ENCODE assay signal across 2 cellular contexts in the genomic region with DNA sequence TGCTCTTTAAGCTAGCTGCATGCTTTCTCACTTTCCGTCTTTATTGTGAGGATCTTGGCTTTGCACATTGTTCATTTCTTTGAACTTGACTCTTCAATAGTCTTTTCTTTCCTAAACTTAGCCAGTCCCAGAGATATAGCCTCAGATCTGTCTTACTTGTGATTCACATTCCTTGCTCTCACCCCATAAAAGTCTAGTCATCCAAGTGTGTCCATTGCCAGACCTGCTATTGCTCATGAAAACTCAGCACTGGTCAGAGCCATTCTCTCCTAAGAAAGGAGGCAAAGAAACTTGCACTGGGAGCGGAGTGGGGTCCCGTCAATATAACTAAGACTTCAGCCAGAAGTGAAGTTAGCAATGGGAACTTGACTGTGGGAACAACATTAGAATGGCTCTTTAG.
TF ChIP-seq lines count a peak whose summit lies in the region.

No MANE protein-coding gene starts in this region.

TF ChIP-seq in IMR-90, 13 proteins besides CTCF, POLR2A, EP300 and RAD21:
- TF ChIP-seq RCOR1 (IDR thresholded peaks at IDR 0.05; ENCODE audit: insufficient replicate concordance, low read length): no peak
- no peak for TF ChIP-seq NFE2L2 (IDR thresholded peaks at IDR 0.05; ENCODE audit: low read depth, low read length)
- no peak for TF ChIP-seq CHD1 (IDR thresholded peaks at IDR 0.05; ENCODE audit: low read depth, low read length)
- no peak for TF ChIP-seq CEBPB (IDR thresholded peaks at IDR 0.05; ENCODE audit: low read depth, low read length)
- no peak for TF ChIP-seq FOS (IDR thresholded peaks at IDR 0.05; ENCODE audit: low read depth, low read length)
- no peak for TF ChIP-seq RFX5 (IDR thresholded peaks at IDR 0.05; ENCODE audit: low read depth, low read length)
- no peak for TF ChIP-seq BHLHE40 (IDR thresholded peaks at IDR 0.05; ENCODE audit: low read depth, low read length)
- no peak for TF ChIP-seq SMC3 (IDR thresholded peaks at IDR 0.05; ENCODE audit: low read depth, low read length)
- TF ChIP-seq MAZ (IDR thresholded peaks at IDR 0.05; ENCODE audit: borderline replicate concordance, low read depth, low read length): no peak
- no peak for TF ChIP-seq MAFK (IDR thresholded peaks at IDR 0.05; ENCODE audit: low read depth, low read length)
- TF ChIP-seq, protein P1, sequence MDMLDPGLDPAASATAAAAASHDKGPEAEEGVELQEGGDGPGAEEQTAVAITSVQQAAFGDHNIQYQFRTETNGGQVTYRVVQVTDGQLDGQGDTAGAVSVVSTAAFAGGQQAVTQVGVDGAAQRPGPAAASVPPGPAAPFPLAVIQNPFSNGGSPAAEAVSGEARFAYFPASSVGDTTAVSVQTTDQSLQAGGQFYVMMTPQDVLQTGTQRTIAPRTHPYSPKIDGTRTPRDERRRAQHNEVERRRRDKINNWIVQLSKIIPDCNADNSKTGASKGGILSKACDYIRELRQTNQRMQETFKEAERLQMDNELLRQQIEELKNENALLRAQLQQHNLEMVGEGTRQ (IDR thresholded peaks at IDR 0.05; ENCODE audit: low read depth, low read length): no peak
- TF ChIP-seq, protein P2, sequence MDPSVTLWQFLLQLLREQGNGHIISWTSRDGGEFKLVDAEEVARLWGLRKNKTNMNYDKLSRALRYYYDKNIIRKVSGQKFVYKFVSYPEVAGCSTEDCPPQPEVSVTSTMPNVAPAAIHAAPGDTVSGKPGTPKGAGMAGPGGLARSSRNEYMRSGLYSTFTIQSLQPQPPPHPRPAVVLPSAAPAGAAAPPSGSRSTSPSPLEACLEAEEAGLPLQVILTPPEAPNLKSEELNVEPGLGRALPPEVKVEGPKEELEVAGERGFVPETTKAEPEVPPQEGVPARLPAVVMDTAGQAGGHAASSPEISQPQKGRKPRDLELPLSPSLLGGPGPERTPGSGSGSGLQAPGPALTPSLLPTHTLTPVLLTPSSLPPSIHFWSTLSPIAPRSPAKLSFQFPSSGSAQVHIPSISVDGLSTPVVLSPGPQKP (IDR thresholded peaks at IDR 0.05; ENCODE audit: borderline replicate concordance, low read depth, low read length): no peak
- TF ChIP-seq MXI1 (IDR thresholded peaks at IDR 0.05; ENCODE audit: borderline replicate concordance, low read depth, low read length): no peak

TF ChIP-seq in H1, 55 proteins besides CTCF, POLR2A, EP300 and RAD21:
- TF ChIP-seq, protein P3, sequence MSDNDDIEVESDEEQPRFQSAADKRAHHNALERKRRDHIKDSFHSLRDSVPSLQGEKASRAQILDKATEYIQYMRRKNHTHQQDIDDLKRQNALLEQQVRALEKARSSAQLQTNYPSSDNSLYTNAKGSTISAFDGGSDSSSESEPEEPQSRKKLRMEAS (IDR thresholded peaks at IDR 0.05): no peak
- no peak for TF ChIP-seq SP4 (IDR thresholded peaks at IDR 0.05; ENCODE audit: low read length)
- TF ChIP-seq TEAD4 (IDR thresholded peaks at IDR 0.05; ENCODE audit: low read depth, low read length): no peak
- no peak for TF ChIP-seq EGR1 (IDR thresholded peaks at IDR 0.05; ENCODE audit: borderline replicate concordance, low read depth, low read length)
- TF ChIP-seq BRCA1 (IDR thresholded peaks at IDR 0.05; ENCODE audit: low read depth, low read length): no peak
- TF ChIP-seq KDM1A (IDR thresholded peaks at IDR 0.05; ENCODE audit: borderline replicate concordance, low read length): no peak
- TF ChIP-seq TAF1 (IDR thresholded peaks at IDR 0.05; ENCODE audit: low read depth, low read length): no peak
- TF ChIP-seq, protein P4, sequence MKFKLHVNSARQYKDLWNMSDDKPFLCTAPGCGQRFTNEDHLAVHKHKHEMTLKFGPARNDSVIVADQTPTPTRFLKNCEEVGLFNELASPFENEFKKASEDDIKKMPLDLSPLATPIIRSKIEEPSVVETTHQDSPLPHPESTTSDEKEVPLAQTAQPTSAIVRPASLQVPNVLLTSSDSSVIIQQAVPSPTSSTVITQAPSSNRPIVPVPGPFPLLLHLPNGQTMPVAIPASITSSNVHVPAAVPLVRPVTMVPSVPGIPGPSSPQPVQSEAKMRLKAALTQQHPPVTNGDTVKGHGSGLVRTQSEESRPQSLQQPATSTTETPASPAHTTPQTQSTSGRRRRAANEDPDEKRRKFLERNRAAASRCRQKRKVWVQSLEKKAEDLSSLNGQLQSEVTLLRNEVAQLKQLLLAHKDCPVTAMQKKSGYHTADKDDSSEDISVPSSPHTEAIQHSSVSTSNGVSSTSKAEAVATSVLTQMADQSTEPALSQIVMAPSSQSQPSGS (IDR thresholded peaks at IDR 0.05; ENCODE audit: low read length): no peak
- no peak for TF ChIP-seq HDAC2 (IDR thresholded peaks at IDR 0.05; ENCODE audit: borderline replicate concordance in 1 of 2, low read depth in 2 of 2, low read length in 2 of 2)
- TF ChIP-seq SRF (IDR thresholded peaks at IDR 0.05; ENCODE audit: low read depth, low read length): no peak
- no peak for TF ChIP-seq POLR2AphosphoS5 (IDR thresholded peaks at IDR 0.05; ENCODE audit: low read depth, low read length)
- TF ChIP-seq CTBP2 (IDR thresholded peaks at IDR 0.05; ENCODE audit: borderline replicate concordance, insufficient read depth, insufficient read length, low read length): no peak
- TF ChIP-seq CBX5 (IDR thresholded peaks at IDR 0.05; ENCODE audit: low read depth, low read length): no peak
- TF ChIP-seq GTF2F1 (IDR thresholded peaks at IDR 0.05; ENCODE audit: borderline replicate concordance, low read depth, low read length): no peak
- TF ChIP-seq FOSL1 (IDR thresholded peaks at IDR 0.05; ENCODE audit: insufficient read depth, low read depth, low read length): no peak
- TF ChIP-seq EZH2 (IDR thresholded peaks at IDR 0.05; ENCODE audit: low read depth, low read length, severe bottlenecking): no peak
